In the genomic region with DNA sequence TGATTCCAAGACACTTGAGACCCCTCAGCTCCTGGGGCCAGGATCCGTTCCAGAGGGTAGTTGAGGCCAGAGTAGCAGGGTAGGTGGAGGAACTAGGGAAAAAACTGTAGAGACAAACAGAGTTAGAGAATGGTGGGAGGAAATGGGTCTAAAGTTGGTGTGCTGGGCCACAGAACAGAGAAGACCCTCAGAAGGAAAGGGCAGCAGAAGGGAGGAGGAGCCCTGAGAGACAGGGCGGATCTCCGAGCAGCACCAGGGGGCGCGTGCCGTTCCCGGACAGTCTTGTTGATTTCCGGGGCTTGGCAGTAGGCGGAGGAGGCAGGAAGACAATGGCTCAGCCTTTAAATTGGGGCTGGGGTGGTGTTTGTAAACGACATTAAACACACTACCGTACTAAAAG, we compare ENCODE assay signal across 8 cellular contexts. TPM values are rescaled to one million over a fixed set of nuclear protein-coding genes. Genes with fewer than 3 reads are reported as not detected.
DNase-seq lines count a peak whose midpoint lies in the region; ATAC-seq, FAIRE-seq and TF ChIP-seq lines count a peak whose summit lies in the region.

No MANE protein-coding gene starts in this region.

- no peaks in the 10 kb centered on the region for H3K4me1 ChIP-seq in NT2/D1 (ENCODE audit: insufficient read depth, insufficient read length)
- H3K4me1 ChIP-seq in ectodermal cell (ENCODE audit: control insufficient read depth, insufficient read depth, low read length), result peaks cover 17% of the 10 kb centered on the region

- no peak for FAIRE-seq in HTR-8/SVneo (lab: Jason Lieb, UNC)

- ATAC-seq in HG02642 (IDR thresholded peaks at IDR 0.05; ENCODE audit: poor library complexity, unreplicated experiment), result no peak

- H3K27me3 ChIP-seq in NT2/D1 (ENCODE audit: insufficient read depth, insufficient read length) (no peaks in the 10 kb centered on the region), ectodermal cell (ENCODE audit: control insufficient read depth, insufficient read depth, low read length, poor library complexity, severe bottlenecking) (no peaks in the 10 kb centered on the region)

- H3K36me3 ChIP-seq in NT2/D1 (ENCODE audit: insufficient read depth, insufficient read length, low read length), result no peaks in the 10 kb centered on the region
- H3K36me3 ChIP-seq in ectodermal cell (ENCODE audit: control insufficient read depth, insufficient read depth, low read length), result no peaks in the 10 kb centered on the region

- H3K4me3 ChIP-seq in NT2/D1 (ENCODE audit: insufficient read length, low read depth) (peak overlapping the region; percentile 65), ectodermal cell (ENCODE audit: insufficient read depth, low read depth, low read length) (no peak overlapping the region)

- DNase-seq in GM10266 (ENCODE audit: extremely low spot score) (peak; percentile 61), NT2/D1 (ENCODE audit: low read depth, low spot score) (no peak), pons (ENCODE audit: low spot score) (peak; percentile 39), HTR-8/SVneo (ENCODE audit: insufficient read length, low spot score) (no peak), NCI-H226 (no peak)
- no peak for DNase-seq in effector CD8-positive, alpha-beta T cell (lab: John Stamatoyannopoulos, UW)

- WGBS in ectodermal cell, 2 experiments, result 10 to 12% methylated on average over 10 to 11 of the region's 11 CpGs

- peak overlapping the region; percentile 22 for H3K27ac ChIP-seq in ectodermal cell (ENCODE audit: insufficient read depth, low read depth, low read length, poor library complexity, severe bottlenecking)

- H3K9me3 ChIP-seq in NT2/D1 (ENCODE audit: insufficient read depth, low read length), result no peaks in the 10 kb centered on the region
- H3K9me3 ChIP-seq in ectodermal cell (ENCODE audit: control insufficient read depth, low read length), result no peaks in the 10 kb centered on the region

- H3K9ac ChIP-seq in NT2/D1 (ENCODE audit: insufficient read length, low read depth), result peak overlapping the region; percentile 65

- peak; percentile 23 for TF ChIP-seq CTCF in GM10266 (IDR thresholded peaks at IDR 0.05; ENCODE audit: control insufficient read depth, insufficient read depth, low read depth, missing control alignments)

RNA-seq across cellular contexts. Expression of a gene that starts 2.4 kb away (rescaled TPM):
- polyA plus RNA-seq in ectodermal cell (2013, experiment 1 of 4), result 53.1 TPM
- 72.9 TPM for polyA plus RNA-seq in ectodermal cell (2013, experiment 2 of 4)
- polyA plus RNA-seq in ectodermal cell (2013, experiment 3 of 4), result 42.7 TPM
- 48.1 TPM for polyA plus RNA-seq in ectodermal cell (2013, experiment 4 of 4)

Comparison
In these comparisons a context has a peak if more than half of its experiments do, and no peak if none do; other contexts are left out.
1. DNase-seq: peak in GM10266 (single experiment) and pons (single experiment); none in NT2/D1 (single experiment), HTR-8/SVneo (single experiment), effector CD8-positive, alpha-beta T cell (single experiment) and NCI-H226 (single experiment).